In the genomic region with DNA sequence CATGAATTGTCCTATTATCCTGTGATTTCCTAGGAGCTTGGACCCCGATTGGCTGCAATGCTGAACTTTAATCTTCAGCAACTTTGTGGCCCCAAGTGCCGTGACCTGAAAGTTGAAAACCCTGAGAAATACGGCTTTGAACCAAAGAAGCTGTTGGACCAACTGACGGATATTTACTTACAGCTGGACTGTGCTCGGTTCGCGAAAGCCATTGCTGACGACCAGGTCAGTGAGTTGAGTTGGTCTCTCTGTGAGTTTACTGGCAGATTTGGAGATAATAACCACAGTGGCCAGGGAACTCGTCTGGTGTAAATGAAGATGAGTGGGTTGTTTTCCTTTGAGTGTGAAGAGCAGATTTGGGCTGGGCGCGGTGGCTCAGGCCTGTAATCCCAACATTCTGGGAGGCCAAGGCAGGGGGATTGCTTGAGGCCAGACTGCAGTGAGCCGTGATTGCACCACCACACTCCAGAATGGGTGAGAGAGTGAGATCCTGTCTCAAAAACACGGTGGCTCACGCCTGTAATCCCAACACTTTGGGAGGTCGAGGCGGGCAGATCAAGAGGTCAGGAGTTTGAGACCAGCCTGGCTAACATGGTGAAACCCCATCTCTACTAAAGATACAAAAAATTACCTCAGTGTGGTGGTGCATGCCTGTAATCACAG, we compare ENCODE assay signal across 1 cellular context.
TF ChIP-seq lines count a peak whose summit lies in the region.

No MANE protein-coding gene starts in this region.

TF ChIP-seq in HepG2, 621 proteins besides CTCF, POLR2A, EP300 and RAD21 (continued from another document and continues in another):
- TF ChIP-seq YY1 (IDR thresholded peaks at IDR 0.05; ENCODE audit: insufficient read depth, insufficient replicate concordance, low read depth, low read length) (peak; percentile 57), ZNF761 (CRISPR knock-in tag; conservative IDR thresholded peaks at IDR 0.05) (peak; percentile 93), PHF21A (CRISPR knock-in tag; IDR thresholded peaks at IDR 0.05) (peak; percentile 98), SOX6 (IDR thresholded peaks at IDR 0.05) (no peak), SOX6 (CRISPR knock-in tag; IDR thresholded peaks at IDR 0.05) (peak; percentile 91), SKI (IDR thresholded peaks at IDR 0.05; ENCODE audit: partially characterized antibody) (peak; percentile 62), ZSCAN9 (CRISPR knock-in tag; IDR thresholded peaks at IDR 0.05; ENCODE audit: borderline replicate concordance) (0 out of 2 replicates have a peak, but pooled peaks have one; percentile 63), SAP130 (CRISPR knock-in tag; IDR thresholded peaks at IDR 0.05; ENCODE audit: low read depth) (peak; percentile 76), MIXL1 (CRISPR knock-in tag; IDR thresholded peaks at IDR 0.05) (peak; percentile 77), KLF12 (CRISPR knock-in tag; IDR thresholded peaks at IDR 0.05; ENCODE audit: borderline replicate concordance) (no peak), NCOA5 (CRISPR knock-in tag; IDR thresholded peaks at IDR 0.05) (no peak), NBN (conservative IDR thresholded peaks at IDR 0.05) (no peak), PHB2 (IDR thresholded peaks at IDR 0.05; ENCODE audit: partially characterized antibody) (no peak), ZNF34 (CRISPR knock-in tag; IDR thresholded peaks at IDR 0.05; ENCODE audit: borderline replicate concordance) (peak; percentile 81; the same call in 1 of the 2 replicates), ZFP1 (CRISPR knock-in tag; IDR thresholded peaks at IDR 0.05) (no peak), NPAS2 (CRISPR knock-in tag; IDR thresholded peaks at IDR 0.05; ENCODE audit: borderline replicate concordance) (no peak), ESRRA (CRISPR knock-in tag; IDR thresholded peaks at IDR 0.05; ENCODE audit: low read depth) (peak; percentile 71; the same call in 1 of the 2 replicates), ZNF746 (CRISPR knock-in tag; IDR thresholded peaks at IDR 0.05) (no peak), ZC3H4 (CRISPR knock-in tag; IDR thresholded peaks at IDR 0.05; ENCODE audit: borderline replicate concordance) (no peak), ZNF264 (CRISPR knock-in tag; IDR thresholded peaks at IDR 0.05) (peak; percentile 76; the same call in 1 of the 2 replicates), ATF7 (IDR thresholded peaks at IDR 0.05) (no peak), ATF7 (CRISPR knock-in tag; IDR thresholded peaks at IDR 0.05) (peak; percentile 54; the same call in 1 of the 2 replicates), ZEB1 (IDR thresholded peaks at IDR 0.05; ENCODE audit: insufficient replicate concordance, low read depth) (no peak), ZNF225 (CRISPR knock-in tag; IDR thresholded peaks at IDR 0.05) (no peak), ZNF552 (CRISPR knock-in tag; IDR thresholded peaks at IDR 0.05; ENCODE audit: borderline replicate concordance) (no peak)
- TF ChIP-seq, protein P1, sequence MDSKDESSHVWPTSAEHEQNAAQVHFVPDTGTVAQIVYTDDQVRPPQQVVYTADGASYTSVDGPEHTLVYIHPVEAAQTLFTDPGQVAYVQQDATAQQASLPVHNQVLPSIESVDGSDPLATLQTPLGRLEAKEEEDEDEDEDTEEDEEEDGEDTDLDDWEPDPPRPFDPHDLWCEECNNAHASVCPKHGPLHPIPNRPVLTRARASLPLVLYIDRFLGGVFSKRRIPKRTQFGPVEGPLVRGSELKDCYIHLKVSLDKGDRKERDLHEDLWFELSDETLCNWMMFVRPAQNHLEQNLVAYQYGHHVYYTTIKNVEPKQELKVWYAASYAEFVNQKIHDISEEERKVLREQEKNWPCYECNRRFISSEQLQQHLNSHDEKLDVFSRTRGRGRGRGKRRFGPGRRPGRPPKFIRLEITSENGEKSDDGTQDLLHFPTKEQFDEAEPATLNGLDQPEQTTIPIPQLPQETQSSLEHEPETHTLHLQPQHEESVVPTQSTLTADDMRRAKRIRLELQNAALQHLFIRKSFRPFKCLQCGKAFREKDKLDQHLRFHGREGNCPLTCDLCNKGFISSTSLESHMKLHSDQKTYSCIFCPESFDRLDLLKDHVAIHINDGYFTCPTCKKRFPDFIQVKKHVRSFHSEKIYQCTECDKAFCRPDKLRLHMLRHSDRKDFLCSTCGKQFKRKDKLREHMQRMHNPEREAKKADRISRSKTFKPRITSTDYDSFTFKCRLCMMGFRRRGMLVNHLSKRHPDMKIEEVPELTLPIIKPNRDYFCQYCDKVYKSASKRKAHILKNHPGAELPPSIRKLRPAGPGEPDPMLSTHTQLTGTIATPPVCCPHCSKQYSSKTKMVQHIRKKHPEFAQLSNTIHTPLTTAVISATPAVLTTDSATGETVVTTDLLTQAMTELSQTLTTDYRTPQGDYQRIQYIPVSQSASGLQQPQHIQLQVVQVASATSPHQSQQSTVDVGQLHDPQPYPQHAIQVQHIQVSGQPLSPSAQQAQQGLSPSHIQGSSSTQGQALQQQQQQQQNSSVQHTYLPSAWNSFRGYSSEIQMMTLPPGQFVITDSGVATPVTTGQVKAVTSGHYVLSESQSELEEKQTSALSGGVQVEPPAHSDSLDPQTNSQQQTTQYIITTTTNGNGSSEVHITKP (CRISPR knock-in tag; IDR thresholded peaks at IDR 0.05; ENCODE audit: low read depth) = 0 out of 2 replicates have a peak, but pooled peaks have one; percentile 24
- TF ChIP-seq, protein P2, sequence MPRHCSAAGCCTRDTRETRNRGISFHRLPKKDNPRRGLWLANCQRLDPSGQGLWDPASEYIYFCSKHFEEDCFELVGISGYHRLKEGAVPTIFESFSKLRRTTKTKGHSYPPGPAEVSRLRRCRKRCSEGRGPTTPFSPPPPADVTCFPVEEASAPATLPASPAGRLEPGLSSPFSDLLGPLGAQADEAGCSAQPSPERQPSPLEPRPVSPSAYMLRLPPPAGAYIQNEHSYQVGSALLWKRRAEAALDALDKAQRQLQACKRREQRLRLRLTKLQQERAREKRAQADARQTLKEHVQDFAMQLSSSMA (CRISPR knock-in tag; IDR thresholded peaks at IDR 0.05) = peak; percentile 45; the same call in 1 of the 2 replicates
- TF ChIP-seq, protein P3, sequence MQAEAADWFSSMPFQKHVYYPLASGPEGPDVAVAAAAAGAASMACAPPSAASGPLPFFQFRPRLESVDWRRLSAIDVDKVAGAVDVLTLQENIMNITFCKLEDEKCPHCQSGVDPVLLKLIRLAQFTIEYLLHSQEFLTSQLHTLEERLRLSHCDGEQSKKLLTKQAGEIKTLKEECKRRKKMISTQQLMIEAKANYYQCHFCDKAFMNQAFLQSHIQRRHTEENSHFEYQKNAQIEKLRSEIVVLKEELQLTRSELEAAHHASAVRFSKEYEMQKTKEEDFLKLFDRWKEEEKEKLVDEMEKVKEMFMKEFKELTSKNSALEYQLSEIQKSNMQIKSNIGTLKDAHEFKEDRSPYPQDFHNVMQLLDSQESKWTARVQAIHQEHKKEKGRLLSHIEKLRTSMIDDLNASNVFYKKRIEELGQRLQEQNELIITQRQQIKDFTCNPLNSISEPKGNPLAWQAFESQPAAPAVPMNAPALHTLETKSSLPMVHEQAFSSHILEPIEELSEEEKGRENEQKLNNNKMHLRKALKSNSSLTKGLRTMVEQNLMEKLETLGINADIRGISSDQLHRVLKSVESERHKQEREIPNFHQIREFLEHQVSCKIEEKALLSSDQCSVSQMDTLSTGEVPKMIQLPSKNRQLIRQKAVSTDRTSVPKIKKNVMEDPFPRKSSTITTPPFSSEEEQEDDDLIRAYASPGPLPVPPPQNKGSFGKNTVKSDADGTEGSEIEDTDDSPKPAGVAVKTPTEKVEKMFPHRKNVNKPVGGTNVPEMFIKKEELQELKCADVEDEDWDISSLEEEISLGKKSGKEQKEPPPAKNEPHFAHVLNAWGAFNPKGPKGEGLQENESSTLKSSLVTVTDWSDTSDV (CRISPR knock-in tag; IDR thresholded peaks at IDR 0.05) = 0 out of 2 replicates have a peak, but pooled peaks have one; percentile 45
- TF ChIP-seq, protein P4, sequence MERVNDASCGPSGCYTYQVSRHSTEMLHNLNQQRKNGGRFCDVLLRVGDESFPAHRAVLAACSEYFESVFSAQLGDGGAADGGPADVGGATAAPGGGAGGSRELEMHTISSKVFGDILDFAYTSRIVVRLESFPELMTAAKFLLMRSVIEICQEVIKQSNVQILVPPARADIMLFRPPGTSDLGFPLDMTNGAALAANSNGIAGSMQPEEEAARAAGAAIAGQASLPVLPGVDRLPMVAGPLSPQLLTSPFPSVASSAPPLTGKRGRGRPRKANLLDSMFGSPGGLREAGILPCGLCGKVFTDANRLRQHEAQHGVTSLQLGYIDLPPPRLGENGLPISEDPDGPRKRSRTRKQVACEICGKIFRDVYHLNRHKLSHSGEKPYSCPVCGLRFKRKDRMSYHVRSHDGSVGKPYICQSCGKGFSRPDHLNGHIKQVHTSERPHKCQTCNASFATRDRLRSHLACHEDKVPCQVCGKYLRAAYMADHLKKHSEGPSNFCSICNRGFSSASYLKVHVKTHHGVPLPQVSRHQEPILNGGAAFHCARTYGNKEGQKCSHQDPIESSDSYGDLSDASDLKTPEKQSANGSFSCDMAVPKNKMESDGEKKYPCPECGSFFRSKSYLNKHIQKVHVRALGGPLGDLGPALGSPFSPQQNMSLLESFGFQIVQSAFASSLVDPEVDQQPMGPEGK (CRISPR knock-in tag; IDR thresholded peaks at IDR 0.05) = peak; percentile 58
- TF ChIP-seq, protein P5, sequence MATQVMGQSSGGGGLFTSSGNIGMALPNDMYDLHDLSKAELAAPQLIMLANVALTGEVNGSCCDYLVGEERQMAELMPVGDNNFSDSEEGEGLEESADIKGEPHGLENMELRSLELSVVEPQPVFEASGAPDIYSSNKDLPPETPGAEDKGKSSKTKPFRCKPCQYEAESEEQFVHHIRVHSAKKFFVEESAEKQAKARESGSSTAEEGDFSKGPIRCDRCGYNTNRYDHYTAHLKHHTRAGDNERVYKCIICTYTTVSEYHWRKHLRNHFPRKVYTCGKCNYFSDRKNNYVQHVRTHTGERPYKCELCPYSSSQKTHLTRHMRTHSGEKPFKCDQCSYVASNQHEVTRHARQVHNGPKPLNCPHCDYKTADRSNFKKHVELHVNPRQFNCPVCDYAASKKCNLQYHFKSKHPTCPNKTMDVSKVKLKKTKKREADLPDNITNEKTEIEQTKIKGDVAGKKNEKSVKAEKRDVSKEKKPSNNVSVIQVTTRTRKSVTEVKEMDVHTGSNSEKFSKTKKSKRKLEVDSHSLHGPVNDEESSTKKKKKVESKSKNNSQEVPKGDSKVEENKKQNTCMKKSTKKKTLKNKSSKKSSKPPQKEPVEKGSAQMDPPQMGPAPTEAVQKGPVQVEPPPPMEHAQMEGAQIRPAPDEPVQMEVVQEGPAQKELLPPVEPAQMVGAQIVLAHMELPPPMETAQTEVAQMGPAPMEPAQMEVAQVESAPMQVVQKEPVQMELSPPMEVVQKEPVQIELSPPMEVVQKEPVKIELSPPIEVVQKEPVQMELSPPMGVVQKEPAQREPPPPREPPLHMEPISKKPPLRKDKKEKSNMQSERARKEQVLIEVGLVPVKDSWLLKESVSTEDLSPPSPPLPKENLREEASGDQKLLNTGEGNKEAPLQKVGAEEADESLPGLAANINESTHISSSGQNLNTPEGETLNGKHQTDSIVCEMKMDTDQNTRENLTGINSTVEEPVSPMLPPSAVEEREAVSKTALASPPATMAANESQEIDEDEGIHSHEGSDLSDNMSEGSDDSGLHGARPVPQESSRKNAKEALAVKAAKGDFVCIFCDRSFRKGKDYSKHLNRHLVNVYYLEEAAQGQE (IDR thresholded peaks at IDR 0.05; ENCODE audit: borderline replicate concordance in 1 of 2, low read depth in 1 of 2, low read length in 2 of 2) = no peak
- TF ChIP-seq, protein P6, sequence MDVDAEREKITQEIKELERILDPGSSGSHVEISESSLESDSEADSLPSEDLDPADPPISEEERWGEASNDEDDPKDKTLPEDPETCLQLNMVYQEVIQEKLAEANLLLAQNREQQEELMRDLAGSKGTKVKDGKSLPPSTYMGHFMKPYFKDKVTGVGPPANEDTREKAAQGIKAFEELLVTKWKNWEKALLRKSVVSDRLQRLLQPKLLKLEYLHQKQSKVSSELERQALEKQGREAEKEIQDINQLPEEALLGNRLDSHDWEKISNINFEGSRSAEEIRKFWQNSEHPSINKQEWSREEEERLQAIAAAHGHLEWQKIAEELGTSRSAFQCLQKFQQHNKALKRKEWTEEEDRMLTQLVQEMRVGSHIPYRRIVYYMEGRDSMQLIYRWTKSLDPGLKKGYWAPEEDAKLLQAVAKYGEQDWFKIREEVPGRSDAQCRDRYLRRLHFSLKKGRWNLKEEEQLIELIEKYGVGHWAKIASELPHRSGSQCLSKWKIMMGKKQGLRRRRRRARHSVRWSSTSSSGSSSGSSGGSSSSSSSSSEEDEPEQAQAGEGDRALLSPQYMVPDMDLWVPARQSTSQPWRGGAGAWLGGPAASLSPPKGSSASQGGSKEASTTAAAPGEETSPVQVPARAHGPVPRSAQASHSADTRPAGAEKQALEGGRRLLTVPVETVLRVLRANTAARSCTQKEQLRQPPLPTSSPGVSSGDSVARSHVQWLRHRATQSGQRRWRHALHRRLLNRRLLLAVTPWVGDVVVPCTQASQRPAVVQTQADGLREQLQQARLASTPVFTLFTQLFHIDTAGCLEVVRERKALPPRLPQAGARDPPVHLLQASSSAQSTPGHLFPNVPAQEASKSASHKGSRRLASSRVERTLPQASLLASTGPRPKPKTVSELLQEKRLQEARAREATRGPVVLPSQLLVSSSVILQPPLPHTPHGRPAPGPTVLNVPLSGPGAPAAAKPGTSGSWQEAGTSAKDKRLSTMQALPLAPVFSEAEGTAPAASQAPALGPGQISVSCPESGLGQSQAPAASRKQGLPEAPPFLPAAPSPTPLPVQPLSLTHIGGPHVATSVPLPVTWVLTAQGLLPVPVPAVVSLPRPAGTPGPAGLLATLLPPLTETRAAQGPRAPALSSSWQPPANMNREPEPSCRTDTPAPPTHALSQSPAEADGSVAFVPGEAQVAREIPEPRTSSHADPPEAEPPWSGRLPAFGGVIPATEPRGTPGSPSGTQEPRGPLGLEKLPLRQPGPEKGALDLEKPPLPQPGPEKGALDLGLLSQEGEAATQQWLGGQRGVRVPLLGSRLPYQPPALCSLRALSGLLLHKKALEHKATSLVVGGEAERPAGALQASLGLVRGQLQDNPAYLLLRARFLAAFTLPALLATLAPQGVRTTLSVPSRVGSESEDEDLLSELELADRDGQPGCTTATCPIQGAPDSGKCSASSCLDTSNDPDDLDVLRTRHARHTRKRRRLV (CRISPR knock-in tag; IDR thresholded peaks at IDR 0.05) = no peak
- TF ChIP-seq, protein P7, sequence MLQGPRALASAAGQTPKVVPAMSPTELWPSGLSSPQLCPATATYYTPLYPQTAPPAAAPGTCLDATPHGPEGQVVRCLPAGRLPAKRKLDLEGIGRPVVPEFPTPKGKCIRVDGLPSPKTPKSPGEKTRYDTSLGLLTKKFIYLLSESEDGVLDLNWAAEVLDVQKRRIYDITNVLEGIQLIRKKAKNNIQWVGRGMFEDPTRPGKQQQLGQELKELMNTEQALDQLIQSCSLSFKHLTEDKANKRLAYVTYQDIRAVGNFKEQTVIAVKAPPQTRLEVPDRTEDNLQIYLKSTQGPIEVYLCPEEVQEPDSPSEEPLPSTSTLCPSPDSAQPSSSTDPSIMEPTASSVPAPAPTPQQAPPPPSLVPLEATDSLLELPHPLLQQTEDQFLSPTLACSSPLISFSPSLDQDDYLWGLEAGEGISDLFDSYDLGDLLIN (CRISPR knock-in tag; IDR thresholded peaks at IDR 0.05; ENCODE audit: borderline replicate concordance) = no peak
- TF ChIP-seq, protein P8, sequence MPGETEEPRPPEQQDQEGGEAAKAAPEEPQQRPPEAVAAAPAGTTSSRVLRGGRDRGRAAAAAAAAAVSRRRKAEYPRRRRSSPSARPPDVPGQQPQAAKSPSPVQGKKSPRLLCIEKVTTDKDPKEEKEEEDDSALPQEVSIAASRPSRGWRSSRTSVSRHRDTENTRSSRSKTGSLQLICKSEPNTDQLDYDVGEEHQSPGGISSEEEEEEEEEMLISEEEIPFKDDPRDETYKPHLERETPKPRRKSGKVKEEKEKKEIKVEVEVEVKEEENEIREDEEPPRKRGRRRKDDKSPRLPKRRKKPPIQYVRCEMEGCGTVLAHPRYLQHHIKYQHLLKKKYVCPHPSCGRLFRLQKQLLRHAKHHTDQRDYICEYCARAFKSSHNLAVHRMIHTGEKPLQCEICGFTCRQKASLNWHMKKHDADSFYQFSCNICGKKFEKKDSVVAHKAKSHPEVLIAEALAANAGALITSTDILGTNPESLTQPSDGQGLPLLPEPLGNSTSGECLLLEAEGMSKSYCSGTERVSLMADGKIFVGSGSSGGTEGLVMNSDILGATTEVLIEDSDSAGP (CRISPR knock-in tag; IDR thresholded peaks at IDR 0.05; ENCODE audit: borderline replicate concordance) = peak; percentile 63; the same call in 1 of the 2 replicates
